ENCODE assay signal across 22 cellular contexts in the genomic region with DNA sequence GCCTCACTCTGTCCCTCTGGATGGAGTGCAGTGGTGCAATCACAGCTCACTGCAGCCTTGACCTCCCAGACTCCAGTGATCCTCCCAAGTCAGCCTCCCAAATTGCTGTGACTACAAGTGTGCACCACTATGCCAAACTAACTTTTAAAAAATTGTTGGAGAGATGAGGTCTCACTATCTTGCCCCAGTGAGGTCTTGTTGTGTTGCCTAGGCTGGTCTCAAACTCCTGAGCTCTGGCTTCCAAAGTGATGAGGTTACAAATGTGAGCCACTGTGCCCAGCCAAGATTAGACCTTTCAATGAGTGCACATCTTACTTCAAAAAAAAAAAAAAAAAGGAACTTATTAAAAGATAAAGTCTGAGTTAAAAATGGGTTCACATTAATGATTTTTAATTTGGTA.
DNase-seq lines count a peak whose midpoint lies in the region; ATAC-seq and TF ChIP-seq lines count a peak whose summit lies in the region.
"Had no signal": no experiment of that assay in that cellular context is flagged by ENCODE, and none has a peak within 500 bp of the region (broad histone marks: within the 10 kb centered on the region; RNA-seq: fewer than 3 reads in every experiment).

No MANE protein-coding gene starts in this region.

- H2BK120ac ChIP-seq in mesendoderm (ENCODE audit: low read depth, low read length), result no peak overlapping the region

- no peak overlapping the region for H3K56ac ChIP-seq in mesendoderm (ENCODE audit: low read length)

- ATAC-seq in gastroesophageal sphincter (peak; percentile 19), thoracic aorta (ENCODE audit: insufficient number of reproducible peaks, low FRiP score, low read depth) (peak; percentile 21)
- ATAC-seq: GM12878 had no signal

- no peak for TF ChIP-seq EP300 in gastroesophageal sphincter (IDR thresholded peaks at IDR 0.05)

- H2AK5ac ChIP-seq in mesendoderm (ENCODE audit: low read length), result no peak overlapping the region

- H3K36me3 ChIP-seq in gastroesophageal sphincter (no peaks in the 10 kb centered on the region), mesendoderm (ENCODE audit: control insufficient read depth, insufficient read depth, low read length) (no peaks in the 10 kb centered on the region), thoracic aorta (no peaks in the 10 kb centered on the region)
- H3K36me3 ChIP-seq: BE2C, BLaER1 had no signal

- no peaks in the 10 kb centered on the region for H3K4me1 ChIP-seq in gastroesophageal sphincter
- no peaks in the 10 kb centered on the region for H3K4me1 ChIP-seq in mesendoderm (ENCODE audit: control insufficient read depth, low read depth, low read length)
- H3K4me1 ChIP-seq in thoracic aorta (ENCODE audit: control insufficient read depth in 1 of 2, low read depth in 2 of 2), result no peaks in the 10 kb centered on the region
- H3K4me1 ChIP-seq: BE2C, BLaER1 had no signal

- no peak for DNase-seq in mesendoderm
- no peak for DNase-seq in thoracic aorta (ENCODE audit: low spot score)
- DNase-seq in putamen (ENCODE audit: low spot score), result no peak
- DNase-seq in NCI-H1436 (lab: John Stamatoyannopoulos, UW), result no peak
- DNase-seq: 8988T; ACHN; BE2C; C1 segment of cervical spinal cord; CD4-positive, alpha-beta memory T cell; CD4-positive, CD25-positive, alpha-beta regulatory T cell; CD8-positive, alpha-beta memory T cell; COR-L47; DMS 273 treated with DMSO at 0.1 percent for 48 hours; DMS153; DMS53; DMS79; DND-41; EL; GDM1 had no signal

- H3K79me2 ChIP-seq in mesendoderm (ENCODE audit: control insufficient read depth, insufficient read depth, low read length), result no peaks in the 10 kb centered on the region

- no peak for TF ChIP-seq CTCF in gastroesophageal sphincter (IDR thresholded peaks at IDR 0.05)
- no peak for TF ChIP-seq CTCF in thoracic aorta (IDR thresholded peaks at IDR 0.05)

- no peaks in the 10 kb centered on the region for H3K79me1 ChIP-seq in mesendoderm (ENCODE audit: low read length)

- H3K27me3 ChIP-seq in gastroesophageal sphincter (peaks cover 41% of the 10 kb centered on the region), mesendoderm (ENCODE audit: insufficient read depth, low read length, poor library complexity) (no peaks in the 10 kb centered on the region), thoracic aorta (replicated peaks; ENCODE audit: insufficient read depth) (no peaks in the 10 kb centered on the region)
- H3K27me3 ChIP-seq: BE2C, BLaER1 had no signal

- H3K4me2 ChIP-seq in mesendoderm (ENCODE audit: low read length), result no peak overlapping the region
- H3K4me2 ChIP-seq: BLaER1 had no signal

- no peak overlapping the region for H3K23ac ChIP-seq in mesendoderm (ENCODE audit: low read length)

- no peaks in the 10 kb centered on the region for H3K9me3 ChIP-seq in gastroesophageal sphincter
- H3K9me3 ChIP-seq in thoracic aorta, result no peaks in the 10 kb centered on the region
- H3K9me3 ChIP-seq: BE2C, BLaER1 had no signal

- no peak overlapping the region for H3K9ac ChIP-seq in mesendoderm (ENCODE audit: low read length)
- H3K9ac ChIP-seq: BLaER1 had no signal

- H2BK5ac ChIP-seq in mesendoderm (ENCODE audit: low read length), result no peak overlapping the region

- H3K4ac ChIP-seq in mesendoderm (ENCODE audit: low read depth, low read length), result no peak overlapping the region

- no peak overlapping the region for H4K8ac ChIP-seq in mesendoderm (ENCODE audit: low read depth, low read length)

- TF ChIP-seq POLR2A in gastroesophageal sphincter (IDR thresholded peaks at IDR 0.05), result no peak

- H4K5ac ChIP-seq in mesendoderm (ENCODE audit: low read length), result no peak overlapping the region

- H3K27ac ChIP-seq in gastroesophageal sphincter, result no peak overlapping the region
- no peak overlapping the region for H3K27ac ChIP-seq in mesendoderm (ENCODE audit: low read depth, low read length)
- no peak overlapping the region for H3K27ac ChIP-seq in thoracic aorta
- H3K27ac ChIP-seq: BLaER1 had no signal

- no peak overlapping the region for H2BK15ac ChIP-seq in mesendoderm (replicated peaks; ENCODE audit: low read depth)

- H3K4me3 ChIP-seq in gastroesophageal sphincter, result no peak overlapping the region
- H3K4me3 ChIP-seq in mesendoderm (ENCODE audit: low read length), result peak overlapping the region; percentile 28
- no peak overlapping the region for H3K4me3 ChIP-seq in thoracic aorta
- H3K4me3 ChIP-seq: BLaER1, GM12878 had no signal

- no peak overlapping the region for H3K18ac ChIP-seq in mesendoderm (ENCODE audit: low read length)
